Comparison of ENCODE assay signal across 19 cellular contexts in the genomic region with DNA sequence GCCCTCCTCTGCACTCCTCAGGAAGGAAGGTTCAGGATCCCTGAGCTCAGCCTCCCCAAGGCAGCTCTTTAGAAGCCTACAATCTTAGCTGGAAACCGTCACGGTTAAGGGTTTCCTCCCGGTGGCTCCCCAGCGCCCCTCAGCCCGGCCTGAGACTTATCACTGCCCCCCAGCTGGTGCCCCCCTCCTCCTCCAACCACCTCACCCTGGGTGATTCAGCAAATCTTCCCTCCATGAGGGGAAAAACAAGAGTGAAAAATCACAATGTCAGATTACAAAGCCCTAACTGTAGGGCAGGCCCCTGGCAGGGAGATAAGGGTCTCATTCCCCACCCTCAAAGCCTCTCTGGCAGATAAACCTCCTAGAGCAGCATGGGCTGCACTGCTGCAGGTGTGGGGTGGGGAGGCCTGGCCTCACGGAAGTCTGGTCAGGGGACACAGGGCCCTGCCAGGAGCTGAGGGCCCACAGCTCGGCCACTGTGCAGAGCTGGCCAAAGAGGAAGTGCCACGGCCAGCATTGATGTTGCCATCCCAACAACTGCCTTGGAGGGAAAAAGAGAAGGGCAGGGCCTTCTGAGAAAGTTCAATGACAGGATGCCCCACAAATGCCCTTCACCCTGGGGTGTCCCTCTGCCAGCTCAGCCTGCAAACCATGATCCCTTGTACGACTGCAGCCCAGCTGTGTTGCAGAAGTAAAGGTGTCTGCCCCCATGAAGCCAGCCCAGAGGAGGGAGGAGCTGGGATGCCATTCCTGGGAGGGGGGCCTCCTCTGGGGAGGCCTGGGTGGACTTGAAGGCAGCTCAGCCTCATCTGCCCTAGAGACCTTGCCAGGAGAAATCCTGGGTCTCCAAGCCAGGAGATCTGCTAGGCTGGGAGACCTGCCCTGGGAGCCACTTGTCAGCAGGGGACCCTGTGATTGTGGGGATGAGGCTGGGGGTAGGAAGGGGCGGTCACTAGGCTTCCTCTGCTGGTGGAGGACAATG. TPM values are rescaled to one million over a fixed set of nuclear protein-coding genes. Genes with fewer than 3 reads are reported as not detected.
DNase-seq lines count a peak whose midpoint lies in the region; ATAC-seq and TF ChIP-seq lines count a peak whose summit lies in the region.
"Had no signal": no experiment of that assay in that cellular context is flagged by ENCODE, and none has a peak within 500 bp of the region (broad histone marks: within the 10 kb centered on the region; RNA-seq: fewer than 3 reads in every experiment).

No MANE protein-coding gene starts in this region.

- no peak for TF ChIP-seq CTCF in WERI-Rb-1 (IDR thresholded peaks at IDR 0.05; ENCODE audit: low read depth, low read length)

- H3K79me1 ChIP-seq in mesendoderm (ENCODE audit: low read length): no peaks in the 10 kb centered on the region

- H3K23ac ChIP-seq in mesendoderm (ENCODE audit: low read length): no peak overlapping the region

- H3K4me2 ChIP-seq in Karpas-422 (ENCODE audit: low read depth, low read length, poor library complexity, severe bottlenecking) (peak overlapping the region; percentile 81), mesendoderm (ENCODE audit: low read length) (no peak overlapping the region)
- H3K4me2 ChIP-seq: KMS-11 had no signal

- H3K27ac ChIP-seq in Karpas-422 (ENCODE audit: low read length) (peak overlapping the region; percentile 81), WERI-Rb-1 (no peak overlapping the region), mesendoderm (ENCODE audit: low read depth, low read length) (no peak overlapping the region)
- H3K27ac ChIP-seq: KMS-11, SK-N-MC, testis had no signal

- ATAC-seq in GM18907 (IDR thresholded peaks at IDR 0.05; ENCODE audit: unreplicated experiment): no peak
- ATAC-seq: left ventricle myocardium superior; natural killer cell treated with Interleukin-12 subunit alpha and Interleukin-12 subunit beta and Interleukin-15 and Interleukin-18, amount 100 ng/mL, for 72 hours had no signal

- H2BK5ac ChIP-seq in mesendoderm (ENCODE audit: low read length): no peak overlapping the region

- H2BK15ac ChIP-seq in mesendoderm (replicated peaks; ENCODE audit: low read depth): no peak overlapping the region

- H3K56ac ChIP-seq in mesendoderm (ENCODE audit: low read length): peak overlapping the region; percentile 49

- H3K9ac ChIP-seq in Karpas-422 (ENCODE audit: low read length) (peak overlapping the region; percentile 67), mesendoderm (ENCODE audit: low read length) (no peak overlapping the region)
- H3K9ac ChIP-seq: KMS-11 had no signal

- no peak overlapping the region for H3K4ac ChIP-seq in mesendoderm (ENCODE audit: low read depth, low read length)

- H2AK5ac ChIP-seq in mesendoderm (ENCODE audit: low read length): no peak overlapping the region

- H3K9me3 ChIP-seq in Karpas-422 (ENCODE audit: low read length) (no peaks in the 10 kb centered on the region), WERI-Rb-1 (ENCODE audit: severe bottlenecking) (peaks cover 12% of the 10 kb centered on the region)
- H3K9me3 ChIP-seq: testis had no signal

- H3K18ac ChIP-seq in mesendoderm (ENCODE audit: low read length): no peak overlapping the region

- no peaks in the 10 kb centered on the region for H4K20me1 ChIP-seq in Karpas-422 (ENCODE audit: insufficient read depth, low read depth, low read length)

- H3K36me3 ChIP-seq in Karpas-422 (ENCODE audit: insufficient read depth, low read length) (no peaks in the 10 kb centered on the region), WERI-Rb-1 (no peaks in the 10 kb centered on the region), mesendoderm (ENCODE audit: control insufficient read depth, insufficient read depth, low read length) (no peaks in the 10 kb centered on the region)

- no peaks in the 10 kb centered on the region for H3K79me2 ChIP-seq in Karpas-422 (ENCODE audit: low read length)
- no peaks in the 10 kb centered on the region for H3K79me2 ChIP-seq in mesendoderm (ENCODE audit: control insufficient read depth, insufficient read depth, low read length)

- no peak overlapping the region for H4K5ac ChIP-seq in mesendoderm (ENCODE audit: low read length)

- DNase-seq in CD1c-positive myeloid dendritic cell (ENCODE audit: extremely low spot score) (peak; percentile 52), Karpas-422 (peak; percentile 69), WERI-Rb-1 (peak; percentile 6), mesendoderm (peak; percentile 47), SW 1271 (lab: John Stamatoyannopoulos, UW) (no peak), GM19238 (ENCODE audit: insufficient read length, low spot score) (no peak), G401 (ENCODE audit: low spot score) (no peak)
- DNase-seq: ACHN; activated CD8-positive, alpha-beta memory T cell treated with anti-CD3 and anti-CD28 coated beads, Interleukin-2, amount 50 U/mL, for 4 hours; left ventricle myocardium superior; NCI-H1694; NCI-H446; stimulated activated CD4-positive, alpha-beta T cell treated with anti-CD3 and anti-CD28 coated beads, Interleukin-1b, Interleukin-23, amount 100 ng/mL, for 48 hours; testis had no signal

- no peaks in the 10 kb centered on the region for H3K9me2 ChIP-seq in Karpas-422 (replicated peaks; ENCODE audit: insufficient read depth, low read length)

- H3K4me1 ChIP-seq in Karpas-422 (ENCODE audit: low read length) (peaks cover 60% of the 10 kb centered on the region), mesendoderm (ENCODE audit: control insufficient read depth, low read depth, low read length) (peaks cover 11% of the 10 kb centered on the region)
- H3K4me1 ChIP-seq: testis had no signal

- WGBS in mesendoderm (ENCODE audit: extremely low coverage, insufficient coverage, low lambda C conversion rate): no CpG with 5 or more reads among the region's 10 CpGs

- H2BK120ac ChIP-seq in mesendoderm (ENCODE audit: low read depth, low read length): no peak overlapping the region

- in situ Hi-C loops in G401 (cut with HindIII; ENCODE audit: low sequenced_read_pairs): no loop called here

- peak overlapping the region; percentile 52; the same call in 1 of the 2 replicates for H2AFZ ChIP-seq in Karpas-422 (ENCODE audit: low read length)

- no peaks in the 10 kb centered on the region for H3K27me3 ChIP-seq in Karpas-422 (ENCODE audit: low read length)
- H3K27me3 ChIP-seq in WERI-Rb-1 (ENCODE audit: insufficient read depth, low read depth, severe bottlenecking): peaks cover 24% of the 10 kb centered on the region
- H3K27me3 ChIP-seq in mesendoderm (ENCODE audit: insufficient read depth, low read length, poor library complexity): no peaks in the 10 kb centered on the region
- H3K27me3 ChIP-seq: testis had no signal

- H4K8ac ChIP-seq in mesendoderm (ENCODE audit: low read depth, low read length): no peak overlapping the region

- peak overlapping the region; percentile 58 for H3K4me3 ChIP-seq in Karpas-422 (ENCODE audit: low read length)
- H3K4me3 ChIP-seq in WERI-Rb-1 (ENCODE audit: low read depth, low read length): no peak overlapping the region
- no peak overlapping the region for H3K4me3 ChIP-seq in mesendoderm (ENCODE audit: low read length)
- H3K4me3 ChIP-seq: SK-N-MC, testis had no signal

RNA-seq across cellular contexts. Expression of a gene that starts 25.9 kb away (rescaled TPM):
- 6.0 and 6.5 TPM in 2 replicates for total RNA-seq in Karpas-422 (2014; rRNA removed; shearing (Covaris generic); ENCODE audit: low replicate concordance)
- polyA plus RNA-seq in mesendoderm (2013, experiment 1 of 2): 0.66 TPM
- polyA plus RNA-seq in mesendoderm (2013, experiment 2 of 2): 0.69 TPM
- 1.5 TPM in 1 of 2 replicates, not detected in the other for total RNA-seq in G401 (2014; rRNA removed; shearing (Covaris generic))
- total RNA-seq: H9 had no signal

RNA-seq across cellular contexts. Expression of a gene that starts 26.4 kb away (rescaled TPM):
- 26.8 and 54.8 TPM in 2 replicates for total RNA-seq in Karpas-422 (2014; rRNA removed; shearing (Covaris generic); ENCODE audit: low replicate concordance)
- polyA plus RNA-seq in mesendoderm (2013, experiment 1 of 2): 58.4 TPM
- polyA plus RNA-seq in mesendoderm (2013, experiment 2 of 2): 56.3 TPM
- total RNA-seq in G401 (2014; rRNA removed; shearing (Covaris generic)): 96.1 and 101 TPM in 2 replicates

RNA-seq across cellular contexts. Expression of a gene that starts 57.4 kb away (rescaled TPM):
- 0.19 and 1.9 TPM in 2 replicates for total RNA-seq in Karpas-422 (2014; rRNA removed; shearing (Covaris generic); ENCODE audit: low replicate concordance)
- 1.3 TPM for polyA plus RNA-seq in mesendoderm (2013, experiment 1 of 2)
- polyA plus RNA-seq in mesendoderm (2013, experiment 2 of 2): 1.4 TPM
- total RNA-seq in G401 (2014; rRNA removed; shearing (Covaris generic)): 0.31 and 0.92 TPM in 2 replicates

RNA-seq across cellular contexts. Expression of a gene that starts 60.0 kb away (rescaled TPM):
- 33.4 and 59.2 TPM in 2 replicates for total RNA-seq in Karpas-422 (2014; rRNA removed; shearing (Covaris generic); ENCODE audit: low replicate concordance)
- polyA plus RNA-seq in mesendoderm (2013, experiment 1 of 2): 21.1 TPM
- 19.8 TPM for polyA plus RNA-seq in mesendoderm (2013, experiment 2 of 2)
- total RNA-seq in G401 (2014; rRNA removed; shearing (Covaris generic)): 12.0 and 28.8 TPM in 2 replicates

Comparison
In these comparisons a context has a peak if more than half of its experiments do, and no peak if none do; other contexts are left out.
1. DNase-seq: peak in CD1c-positive myeloid dendritic cell (single experiment), Karpas-422 (single experiment), WERI-Rb-1 (single experiment) and mesendoderm (single experiment); none in SW 1271 (0 of 2), GM19238 (single experiment) and G401 (single experiment).